In the genomic region with DNA sequence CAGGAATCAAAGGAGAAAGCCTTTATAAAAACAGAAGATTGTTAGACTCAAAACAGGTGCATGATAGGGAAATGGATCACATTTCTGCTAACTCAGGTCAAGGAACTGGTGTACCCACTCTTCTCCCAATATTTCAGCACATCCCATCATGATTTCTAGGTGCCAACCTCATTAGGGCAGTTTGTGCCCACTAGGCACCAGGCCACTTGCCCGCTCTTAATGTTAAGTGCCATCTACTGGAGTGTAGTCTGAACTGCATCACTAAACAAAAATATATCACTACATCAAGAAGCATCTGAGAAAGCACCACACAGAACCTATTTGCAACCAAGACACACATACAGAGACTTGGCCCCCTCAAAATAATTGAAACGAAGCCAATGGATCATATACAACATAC, we compare ENCODE assay signal across 10 cellular contexts.
DNase-seq lines count a peak whose midpoint lies in the region; ATAC-seq, FAIRE-seq and TF ChIP-seq lines count a peak whose summit lies in the region.
"Had no signal": no experiment of that assay in that cellular context is flagged by ENCODE, and none has a peak within 500 bp of the region (broad histone marks: within the 10 kb centered on the region; RNA-seq: fewer than 3 reads in every experiment).

No MANE protein-coding gene starts in this region.

- no peak for ATAC-seq in HG02571 (IDR thresholded peaks at IDR 0.05; ENCODE audit: unreplicated experiment)

- H2AFZ ChIP-seq in MM.1S (ENCODE audit: low read length): no peak overlapping the region

- H3K9me2 ChIP-seq in MM.1S (replicated peaks; ENCODE audit: insufficient read depth, low read length): no peaks in the 10 kb centered on the region

- DNase-seq in SKM-1 (lab: John Stamatoyannopoulos, UW; ENCODE audit: unreplicated experiment): peak; percentile 30
- DNase-seq in SKM-1 treated with dmso at 0.1 percent for 144 hours (lab: John Stamatoyannopoulos, UW; ENCODE audit: unreplicated experiment): no peak
- peak; percentile 27 for DNase-seq in MM.1S
- peak; percentile 17 for DNase-seq in choroid plexus epithelial cell (ENCODE audit: low read depth)
- DNase-seq in small intestine: peak; percentile 4
- DNase-seq in NCI-H2029 treated with DMSO at 0.1 percent for 48 hours (lab: John Stamatoyannopoulos, UW): no peak
- DNase-seq in NOMO-1 treated with dmso at 0.1 percent for 144 hours (lab: John Stamatoyannopoulos, UW; ENCODE audit: unreplicated experiment): no peak
- DNase-seq: activated CD4-positive, alpha-beta T cell treated with anti-CD3 and anti-CD28 coated beads for 1 hour; stimulated activated CD4-positive, alpha-beta T cell treated with anti-CD3 and anti-CD28 coated beads, Interleukin-12 subunit alpha, Interleukin-12 subunit beta, amount 100 ng/mL, for 4 hours had no signal

- no peak overlapping the region for H3K4me2 ChIP-seq in MM.1S (ENCODE audit: low read depth, low read length)

- H3F3A ChIP-seq in MM.1S (ENCODE audit: insufficient read depth, low read length): no peaks in the 10 kb centered on the region

- no peaks in the 10 kb centered on the region for H4K20me1 ChIP-seq in MM.1S (ENCODE audit: insufficient read depth, low read length)

- H3K9ac ChIP-seq in MM.1S (ENCODE audit: low read length): no peak overlapping the region

- H3K36me3 ChIP-seq in MM.1S (replicated peaks; ENCODE audit: insufficient read depth, low read length) (no peaks in the 10 kb centered on the region), small intestine (ENCODE audit: control insufficient read depth in 2 of 2, insufficient read depth in 2 of 2, low read length in 2 of 2) (no peaks in the 10 kb centered on the region)

- FAIRE-seq in small intestine (lab: Jason Lieb, UNC): no peak

- H3K27ac ChIP-seq in MM.1S (ENCODE audit: low read length) (no peak overlapping the region), small intestine (ENCODE audit: low read depth in 1 of 2, low read length in 1 of 2) (no peak overlapping the region)

- H3K4me3 ChIP-seq in MM.1S (ENCODE audit: low read length) (no peak overlapping the region), choroid plexus epithelial cell (ENCODE audit: low read depth, low read length) (no peak overlapping the region), small intestine (ENCODE audit: low read depth in 1 of 2, low read length in 2 of 2) (no peak overlapping the region)

- H3K4me1 ChIP-seq in MM.1S (ENCODE audit: low read length) (no peaks in the 10 kb centered on the region), small intestine (ENCODE audit: control insufficient read depth in 2 of 2, insufficient read depth in 1 of 2, low read depth in 1 of 2, low read length in 1 of 2) (no peaks in the 10 kb centered on the region)

- WGBS in small intestine, 3 donors: 76 to 80% (median 79%) methylated on average over 2 of the region's 2 CpGs

- peak; percentile 42 for TF ChIP-seq CTCF in MM.1S (IDR thresholded peaks at IDR 0.05; ENCODE audit: low read length)
- TF ChIP-seq CTCF in choroid plexus epithelial cell (conservative IDR thresholded peaks at IDR 0.05; ENCODE audit: low read depth, low read length): peak; percentile 52

- no peaks in the 10 kb centered on the region for H3K9me3 ChIP-seq in MM.1S (replicated peaks; ENCODE audit: insufficient read depth, low read length)
- no peaks in the 10 kb centered on the region for H3K9me3 ChIP-seq in small intestine (ENCODE audit: control insufficient read depth, low read depth)

- H3K79me2 ChIP-seq in MM.1S (ENCODE audit: low read length): no peaks in the 10 kb centered on the region

- H3K27me3 ChIP-seq in MM.1S (replicated peaks; ENCODE audit: insufficient read depth, low read length): no peaks in the 10 kb centered on the region
- no peaks in the 10 kb centered on the region for H3K27me3 ChIP-seq in small intestine (ENCODE audit: control insufficient read depth in 2 of 2, insufficient read depth in 2 of 2, low read length in 2 of 2)

Comparison
In these comparisons a context has a peak if more than half of its experiments do, and no peak if none do; other contexts are left out.
1. DNase-seq: peak in SKM-1 (single experiment), MM.1S (single experiment), choroid plexus epithelial cell (single experiment) and small intestine (single experiment); none in SKM-1 treated with dmso at 0.1 percent for 144 hours (single experiment), NCI-H2029 treated with DMSO at 0.1 percent for 48 hours (single experiment) and NOMO-1 treated with dmso at 0.1 percent for 144 hours (single experiment).